8 cellular contexts compared by ENCODE assay signal in the genomic region with DNA sequence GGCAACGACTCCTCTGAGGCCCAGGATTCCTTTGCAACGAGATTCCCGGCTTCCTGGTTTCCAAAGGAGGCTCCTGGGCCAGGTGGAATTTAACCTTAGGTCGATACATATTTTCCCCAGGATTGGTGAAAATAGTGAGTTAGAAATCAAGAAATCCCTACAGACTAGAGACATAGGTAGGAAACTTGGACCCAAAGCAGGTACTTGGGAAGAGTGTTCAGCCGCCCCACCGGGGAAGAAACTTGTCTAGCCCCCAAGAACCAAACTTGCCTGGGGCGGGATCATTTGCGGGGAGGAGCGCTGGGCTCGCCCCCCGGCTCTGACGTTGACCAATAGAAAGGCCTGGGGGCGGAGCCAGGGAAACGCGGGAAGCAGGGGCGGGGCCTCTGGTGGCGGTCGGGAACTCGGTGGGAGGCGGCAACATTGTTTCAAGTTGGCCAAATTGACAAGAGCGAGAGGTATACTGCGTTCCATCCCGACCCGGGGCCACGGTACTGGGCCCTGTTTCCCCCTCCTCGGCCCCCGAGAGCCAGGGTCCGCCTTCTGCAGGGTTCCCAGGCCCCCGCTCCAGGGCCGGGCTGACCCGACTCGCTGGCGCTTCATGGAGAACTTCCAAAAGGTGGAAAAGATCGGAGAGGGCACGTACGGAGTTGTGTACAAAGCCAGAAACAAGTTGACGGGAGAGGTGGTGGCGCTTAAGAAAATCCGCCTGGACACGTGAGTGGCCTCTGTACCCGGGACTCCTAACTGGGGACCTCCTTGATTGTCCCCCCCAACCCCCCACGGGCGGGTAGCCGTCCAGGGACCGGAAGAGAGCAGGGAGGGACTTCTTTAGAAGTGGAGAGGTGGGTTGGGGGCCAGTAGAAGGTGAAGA. TPM values are rescaled to one million over a fixed set of nuclear protein-coding genes. Genes with fewer than 3 reads are reported as not detected.
DNase-seq lines count a peak whose midpoint lies in the region; ATAC-seq lines count a peak whose summit lies in the region.

A gene (plus strand): TSS at position 423 of the 874 bp plus-strand sequence. CDS start 179 bp downstream, at position 602.

- H3K4me2 ChIP-seq in Karpas-422 (ENCODE audit: low read depth, low read length, poor library complexity, severe bottlenecking): peak within 1 kb of the TSS; percentile 72

- H3K4me1 ChIP-seq in Karpas-422 (ENCODE audit: low read length): peaks cover 51% of the 10 kb centered on the region

- peaks cover 18% of the 10 kb centered on the region for H3K4me1 Mint-ChIP-seq in activated T-helper 17 cell treated with anti-CD3 and anti-CD28 coated beads, Interleukin-2, amount 50 U/mL, for 72 hours
- H3K4me1 Mint-ChIP-seq in natural killer cell treated with Interleukin-12 subunit alpha and Interleukin-12 subunit beta and Interleukin-15 and Interleukin-18, amount 100 ng/mL, for 72 hours (ENCODE audit: low read depth in 2 of 2): peaks cover 18 to 33% of the 10 kb centered on the region in 2 donors

- DNase-seq in EH (ENCODE audit: low read depth) (peak; percentile 84), Karpas-422 (peak; percentile 95), RPMI8226 (peak; percentile 93), fibroblast of peridontal ligament (ENCODE audit: extremely low read depth) (peak; percentile 62)
- peak; percentile 91 for DNase-seq in natural killer cell treated with Interleukin-12 subunit alpha and Interleukin-12 subunit beta and Interleukin-15 and Interleukin-18, amount 100 ng/mL, for 72 hours (ENCODE audit: low spot score)
- DNase-seq in stimulated activated naive CD4-positive, alpha-beta T cell treated with Interleukin-2 at 50 U/mL for 16 hours (lab: John Stamatoyannopoulos, UW): peak; percentile 87

- H3K27me3 ChIP-seq in Karpas-422 (ENCODE audit: low read length): no peaks in the 10 kb centered on the region

- H3K9me3 ChIP-seq in Karpas-422 (ENCODE audit: low read length): no peaks in the 10 kb centered on the region

- no peaks in the 10 kb centered on the region for H3K27me3 Mint-ChIP-seq in activated T-helper 17 cell treated with anti-CD3 and anti-CD28 coated beads, Interleukin-2, amount 50 U/mL, for 72 hours
- no peaks in the 10 kb centered on the region for H3K27me3 Mint-ChIP-seq in natural killer cell treated with Interleukin-12 subunit alpha and Interleukin-12 subunit beta and Interleukin-15 and Interleukin-18, amount 100 ng/mL, for 72 hours

- peak; percentile 94 for ATAC-seq in GM21825 (IDR thresholded peaks at IDR 0.05; ENCODE audit: unreplicated experiment)
- ATAC-seq in activated T-helper 17 cell treated with anti-CD3 and anti-CD28 coated beads, Interleukin-2, amount 50 U/mL, for 72 hours (replicated peaks): peak; percentile 99
- ATAC-seq in natural killer cell treated with Interleukin-12 subunit alpha and Interleukin-12 subunit beta and Interleukin-15 and Interleukin-18, amount 100 ng/mL, for 72 hours: peak; percentile 98 to 99

- peak within 1 kb of the TSS; percentile 60 for H2AFZ ChIP-seq in Karpas-422 (ENCODE audit: low read length)

- H3K4me3 Mint-ChIP-seq in activated T-helper 17 cell treated with anti-CD3 and anti-CD28 coated beads, Interleukin-2, amount 50 U/mL, for 72 hours: peak within 1 kb of the TSS; percentile 98
- H3K4me3 Mint-ChIP-seq in natural killer cell treated with Interleukin-12 subunit alpha and Interleukin-12 subunit beta and Interleukin-15 and Interleukin-18, amount 100 ng/mL, for 72 hours: peak within 1 kb of the TSS; percentile 94

- no peaks in the 10 kb centered on the region for H3K9me2 ChIP-seq in Karpas-422 (replicated peaks; ENCODE audit: insufficient read depth, low read length)

- H3K36me3 ChIP-seq in Karpas-422 (ENCODE audit: insufficient read depth, low read length): no peaks in the 10 kb centered on the region

- H4K20me1 ChIP-seq in Karpas-422 (ENCODE audit: insufficient read depth, low read depth, low read length): no peaks in the 10 kb centered on the region

- peaks cover 17% of the 10 kb centered on the region for H3K79me2 ChIP-seq in Karpas-422 (ENCODE audit: low read length)

- H3K27ac ChIP-seq in Karpas-422 (ENCODE audit: low read length): peak within 1 kb of the TSS; percentile 56

- peaks cover 8% of the 10 kb centered on the region for H3K36me3 Mint-ChIP-seq in activated T-helper 17 cell treated with anti-CD3 and anti-CD28 coated beads, Interleukin-2, amount 50 U/mL, for 72 hours (ENCODE audit: low read depth)
- H3K36me3 Mint-ChIP-seq in natural killer cell treated with Interleukin-12 subunit alpha and Interleukin-12 subunit beta and Interleukin-15 and Interleukin-18, amount 100 ng/mL, for 72 hours: no peaks in the 10 kb centered on the region

- H3K27ac Mint-ChIP-seq in activated T-helper 17 cell treated with anti-CD3 and anti-CD28 coated beads, Interleukin-2, amount 50 U/mL, for 72 hours: peak within 1 kb of the TSS; percentile 94
- H3K27ac Mint-ChIP-seq in natural killer cell treated with Interleukin-12 subunit alpha and Interleukin-12 subunit beta and Interleukin-15 and Interleukin-18, amount 100 ng/mL, for 72 hours: peak within 1 kb of the TSS; percentile 90 to 95

- H3K4me3 ChIP-seq in Karpas-422 (ENCODE audit: low read length): peak within 1 kb of the TSS; percentile 94

- H3K9ac ChIP-seq in Karpas-422 (ENCODE audit: low read length): peak within 1 kb of the TSS; percentile 91

- no peaks in the 10 kb centered on the region for H3K9me3 Mint-ChIP-seq in activated T-helper 17 cell treated with anti-CD3 and anti-CD28 coated beads, Interleukin-2, amount 50 U/mL, for 72 hours
- H3K9me3 Mint-ChIP-seq in natural killer cell treated with Interleukin-12 subunit alpha and Interleukin-12 subunit beta and Interleukin-15 and Interleukin-18, amount 100 ng/mL, for 72 hours: no peaks in the 10 kb centered on the region

RNA-seq across cellular contexts. Expression of the gene that starts here (rescaled TPM):
- 35.3 and 49.9 TPM in 2 replicates for total RNA-seq in Karpas-422 (2014; rRNA removed; shearing (Covaris generic); ENCODE audit: low replicate concordance)
- 100 to 1,000 TPM; 101 to 104 TPM for total RNA-seq in activated T-helper 17 cell treated with anti-CD3 and anti-CD28 coated beads, Interleukin-2, amount 50 U/mL, for 72 hours
- total RNA-seq in natural killer cell treated with Interleukin-12 subunit alpha and Interleukin-12 subunit beta and Interleukin-15 and Interleukin-18, amount 100 ng/mL, for 72 hours: 100 to 1,000 TPM in 1 of 2 donors, 10 to 100 TPM in 1; 72.3 to 178 TPM

Comparison
In these comparisons a context has a peak if more than half of its experiments do, and no peak if none do; other contexts are left out.
1. Peak in every context shown above with its lines: DNase-seq, ATAC-seq, H3K4me3 ChIP-seq and H3K27ac ChIP-seq.